1 cellular context compared by ENCODE assay signal in genomic region chr7:12692479-12693259, GRCh38.
TF ChIP-seq lines count a peak whose summit lies in the region.

No MANE protein-coding gene starts in this region.

TF ChIP-seq in K562, 482 proteins besides CTCF, POLR2A, EP300 and RAD21:
- no peak for TF ChIP-seq TFAP4 (CRISPR knock-in tag; IDR thresholded peaks at IDR 0.05; ENCODE audit: borderline replicate concordance)
- peak; percentile 39; the same call in 1 of the 2 replicates for TF ChIP-seq NBN (IDR thresholded peaks at IDR 0.05; ENCODE audit: low read depth)
- peak; percentile 49; the same call in 1 of the 2 replicates for TF ChIP-seq ILF3 (IDR thresholded peaks at IDR 0.05; ENCODE audit: borderline replicate concordance)
- 0 out of 2 replicates have a peak, but pooled peaks have one; percentile 35 for TF ChIP-seq SP1 (CRISPR knock-in tag; IDR thresholded peaks at IDR 0.05)
- peak; percentile 11 for TF ChIP-seq U2AF1 (optimal IDR thresholded peaks at IDR 0.05; ENCODE audit: low read depth, low read length)
- no peak for TF ChIP-seq BACH1 (tag; IDR thresholded peaks at IDR 0.05)
- no peak for TF ChIP-seq CHD4 (IDR thresholded peaks at IDR 0.05; ENCODE audit: insufficient read depth, insufficient replicate concordance, low read depth, low read length, poor library complexity, severe bottlenecking)
- TF ChIP-seq ZBTB2 (IDR thresholded peaks at IDR 0.05) = peak; percentile 76; the same call in 1 of the 2 replicates
- TF ChIP-seq FOS (IDR thresholded peaks at IDR 0.05; ENCODE audit: extremely low read depth, insufficient read length) = no peak
- no peak for TF ChIP-seq CTCFL (IDR thresholded peaks at IDR 0.05; ENCODE audit: borderline replicate concordance, insufficient read depth, low read depth, low read length, poor library complexity, severe bottlenecking)
- peak; percentile 58; the same call in 1 of the 2 replicates for TF ChIP-seq TEAD4 (IDR thresholded peaks at IDR 0.05; ENCODE audit: low read length)
- no peak for TF ChIP-seq TEAD4 (CRISPR knock-in tag; IDR thresholded peaks at IDR 0.05; ENCODE audit: borderline replicate concordance)
- TF ChIP-seq CHD2 (IDR thresholded peaks at IDR 0.05; ENCODE audit: low read depth, low read length) = peak; percentile 49; the same call in 1 of the 2 replicates
- peak; percentile 67; the same call in 1 of the 2 replicates for TF ChIP-seq SMARCE1 (IDR thresholded peaks at IDR 0.05)
- peak; percentile 18; the same call in 1 of the 2 replicates for TF ChIP-seq PML (IDR thresholded peaks at IDR 0.05; ENCODE audit: low read length)
- peak; percentile 54; the same call in 1 of the 2 replicates for TF ChIP-seq POLR2G (IDR thresholded peaks at IDR 0.05; ENCODE audit: low read depth, low read length)
- peak; percentile 57 for TF ChIP-seq POLR2AphosphoS5 (IDR thresholded peaks at IDR 0.05; ENCODE audit: control insufficient read depth, insufficient read depth, low read depth, low read length)
- TF ChIP-seq EWSR1 (IDR thresholded peaks at IDR 0.05; ENCODE audit: borderline replicate concordance, low read depth, partially characterized antibody) = peak; percentile 72
- peak; percentile 74 for TF ChIP-seq POLR2B (IDR thresholded peaks at IDR 0.05; ENCODE audit: low read depth, partially characterized antibody)
- no peak for TF ChIP-seq RBM15 (IDR thresholded peaks at IDR 0.05; ENCODE audit: insufficient read depth, low read length)
- peak in 1 of 2 experiments; percentile 54; a peak in 1 of 4 replicates for TF ChIP-seq HDAC1 (IDR thresholded peaks at IDR 0.05)
- peak; percentile 64; the same call in 1 of the 2 replicates for TF ChIP-seq ZNF551 (CRISPR knock-in tag; IDR thresholded peaks at IDR 0.05)
- 0 out of 2 replicates have a peak, but pooled peaks have one; percentile 44 for TF ChIP-seq ZNF717 (CRISPR knock-in tag; IDR thresholded peaks at IDR 0.05)
- peak; percentile 51 for TF ChIP-seq CBFA2T3 (IDR thresholded peaks at IDR 0.05)
- TF ChIP-seq ZBTB26 (CRISPR knock-in tag; IDR thresholded peaks at IDR 0.05) = no peak
- no peak for TF ChIP-seq POLR3G (IDR thresholded peaks at IDR 0.05; ENCODE audit: extremely low read depth, insufficient read length, insufficient replicate concordance)
- 0 out of 2 replicates have a peak, but pooled peaks have one; percentile 60 for TF ChIP-seq MTA1 (IDR thresholded peaks at IDR 0.05; ENCODE audit: borderline replicate concordance)
- no peak for TF ChIP-seq JUNB (CRISPR knock-in tag; conservative IDR thresholded peaks at IDR 0.05)
- TF ChIP-seq ELF4 (CRISPR knock-in tag; IDR thresholded peaks at IDR 0.05) = 0 out of 2 replicates have a peak, but pooled peaks have one; percentile 35
- TF ChIP-seq KDM5B (IDR thresholded peaks at IDR 0.05; ENCODE audit: insufficient replicate concordance, low read depth, low read length) = peak; percentile 16
- TF ChIP-seq SMARCA4 (IDR thresholded peaks at IDR 0.05) = peak; percentile 44; the same call in 1 of the 2 replicates
- TF ChIP-seq BMI1 (IDR thresholded peaks at IDR 0.05; ENCODE audit: low read length) = no peak
- TF ChIP-seq ZNF655 (CRISPR knock-in tag; IDR thresholded peaks at IDR 0.05) = no peak
- 0 out of 2 replicates have a peak, but pooled peaks have one; percentile 44 for TF ChIP-seq GATAD2B (IDR thresholded peaks at IDR 0.05; ENCODE audit: borderline replicate concordance)
- TF ChIP-seq GATAD2A (IDR thresholded peaks at IDR 0.05) = peak; percentile 69; the same call in 1 of the 2 replicates
- 0 out of 2 replicates have a peak, but pooled peaks have one; percentile 19 for TF ChIP-seq ZFP1 (CRISPR knock-in tag; IDR thresholded peaks at IDR 0.05)
- no peak for TF ChIP-seq MCM3 (IDR thresholded peaks at IDR 0.05)
- peak; percentile 69 for TF ChIP-seq SUPT5H (IDR thresholded peaks at IDR 0.05)
- no peak for TF ChIP-seq PHF20 (IDR thresholded peaks at IDR 0.05; ENCODE audit: partially characterized antibody)
- TF ChIP-seq DACH1 (IDR thresholded peaks at IDR 0.05; ENCODE audit: partially characterized antibody) = peak; percentile 71
- no peak for TF ChIP-seq SFPQ (IDR thresholded peaks at IDR 0.05; ENCODE audit: low read depth, low read length)
- no peak for TF ChIP-seq TARDBP (IDR thresholded peaks at IDR 0.05)
- peak; percentile 54 for TF ChIP-seq NCOR1 (IDR thresholded peaks at IDR 0.05)
- peak; percentile 96 for TF ChIP-seq GATA2 (CRISPR knock-in tag; IDR thresholded peaks at IDR 0.05)
- TF ChIP-seq NELFE (IDR thresholded peaks at IDR 0.05; ENCODE audit: insufficient read depth, insufficient read length) = no peak
- peak; percentile 43 for TF ChIP-seq MTA2 (IDR thresholded peaks at IDR 0.05; ENCODE audit: low read depth)
- TF ChIP-seq MLLT1 (IDR thresholded peaks at IDR 0.05) = peak; percentile 64 to 75; a peak in 2 of 4 replicates
- TF ChIP-seq NONO (IDR thresholded peaks at IDR 0.05; ENCODE audit: low read depth in 2 of 2, low read length in 1 of 2) = 0 out of 4 replicates have a peak, but pooled peaks of 1 of the 2 experiments have one; percentile 22
- TF ChIP-seq SNAPC5 (CRISPR knock-in tag; IDR thresholded peaks at IDR 0.05) = no peak
- peak; percentile 48 for TF ChIP-seq TAL1 (IDR thresholded peaks at IDR 0.05)
- peak; percentile 53; the same call in 1 of the 2 replicates for TF ChIP-seq ZEB2 (IDR thresholded peaks at IDR 0.05)
- TF ChIP-seq DPF2 (IDR thresholded peaks at IDR 0.05) = 0 out of 2 replicates have a peak, but pooled peaks have one; percentile 37
- TF ChIP-seq ARID1B (IDR thresholded peaks at IDR 0.05) = peak; percentile 66; the same call in 1 of the 2 replicates
